Comparison of ENCODE assay signal across 22 cellular contexts in genomic region chr4:86560447-86560846, GRCh38. TPM values are rescaled to one million over a fixed set of nuclear protein-coding genes. Genes with fewer than 3 reads are reported as not detected.
A peak's percentile ranks its signal among the peaks of the same experiment; 100 is the strongest.
DNase-seq lines count a peak whose midpoint lies in the region.
"Had no signal": no experiment of that assay in that cellular context is flagged by ENCODE, and none has a peak within 500 bp of the region (broad histone marks: within the 10 kb centered on the region; RNA-seq: fewer than 3 reads in every experiment).

No MANE protein-coding gene starts in this region.

- no peak overlapping the region for H4K8ac ChIP-seq in mesenchymal stem cell (ENCODE audit: low read length)

- H3K4me3 ChIP-seq in endocrine pancreas (ENCODE audit: control insufficient read depth, insufficient read depth, low read length) (peak overlapping the region; percentile 69), mesenchymal stem cell (ENCODE audit: insufficient read depth in 1 of 2, low read depth in 1 of 2, low read length in 2 of 2) (no peak overlapping the region), urinary bladder (ENCODE audit: low read depth, low read length) (no peak overlapping the region)
- H3K4me3 ChIP-seq: GM23248, SJCRH30 had no signal

- H3K4me2 ChIP-seq in mesenchymal stem cell (ENCODE audit: low read length, poor library complexity, severe bottlenecking): no peak overlapping the region
- H3K4me2 ChIP-seq: KMS-11 had no signal

- no peak overlapping the region for H2BK12ac ChIP-seq in mesenchymal stem cell (ENCODE audit: low read length in 2 of 2)

- H3K36me3 ChIP-seq in endocrine pancreas (ENCODE audit: control insufficient read depth, insufficient read depth, low read length) (no peaks in the 10 kb centered on the region), mesenchymal stem cell (ENCODE audit: control insufficient read depth in 1 of 2, insufficient read depth in 2 of 2, low read depth in 1 of 2, low read length in 2 of 2) (no peaks in the 10 kb centered on the region), urinary bladder (ENCODE audit: insufficient read depth) (no peaks in the 10 kb centered on the region)
- H3K36me3 ChIP-seq: SJCRH30 had no signal

- H3K9ac ChIP-seq in endocrine pancreas (ENCODE audit: control insufficient read depth, insufficient read depth, low read length) (no peak overlapping the region), mesenchymal stem cell (ENCODE audit: low read length) (no peak overlapping the region)
- H3K9ac ChIP-seq: GM23248, KMS-11 had no signal

- H3K27ac ChIP-seq in mesenchymal stem cell (ENCODE audit: low read length, poor library complexity, severe bottlenecking): no peak overlapping the region
- peak overlapping the region; percentile 23 for H3K27ac ChIP-seq in urinary bladder (ENCODE audit: low read depth)
- H3K27ac ChIP-seq: GM23248, KMS-11, SJCRH30 had no signal

- H3K4me1 ChIP-seq in endocrine pancreas (ENCODE audit: control insufficient read depth, insufficient read depth, low read length) (peaks cover 35% of the 10 kb centered on the region), mesenchymal stem cell (ENCODE audit: control insufficient read depth, insufficient read depth, low read depth, low read length) (no peaks in the 10 kb centered on the region), urinary bladder (ENCODE audit: insufficient read depth) (no peaks in the 10 kb centered on the region)

- no peak overlapping the region for H3K18ac ChIP-seq in mesenchymal stem cell (ENCODE audit: low read depth in 1 of 2, low read length in 2 of 2)

- H3K27me3 ChIP-seq in endocrine pancreas (ENCODE audit: control insufficient read depth, insufficient read depth, low read length): no peaks in the 10 kb centered on the region
- no peaks in the 10 kb centered on the region for H3K27me3 ChIP-seq in mesenchymal stem cell (ENCODE audit: control insufficient read depth in 1 of 2, insufficient read depth in 1 of 2, low read length in 2 of 2)
- H3K27me3 ChIP-seq: SJCRH30 had no signal

- no peak overlapping the region for H3K23ac ChIP-seq in mesenchymal stem cell (ENCODE audit: low read length in 2 of 2)

- H3K4ac ChIP-seq in mesenchymal stem cell (ENCODE audit: low read depth in 1 of 2, low read length in 2 of 2): no peak overlapping the region

- no peak overlapping the region for H2BK120ac ChIP-seq in mesenchymal stem cell (ENCODE audit: low read depth, low read length)

- H4K91ac ChIP-seq in mesenchymal stem cell (ENCODE audit: low read length): no peak overlapping the region

- no peak overlapping the region for H3K14ac ChIP-seq in mesenchymal stem cell (ENCODE audit: low read length in 2 of 2)

- H2AK5ac ChIP-seq in mesenchymal stem cell (ENCODE audit: low read length, severe bottlenecking): no peak overlapping the region

- no peak overlapping the region for H2BK15ac ChIP-seq in mesenchymal stem cell (ENCODE audit: low read depth, poor library complexity, severe bottlenecking)

- H2BK5ac ChIP-seq in mesenchymal stem cell (ENCODE audit: low read depth, low read length, poor library complexity, severe bottlenecking): no peak overlapping the region

- H3K9me3 ChIP-seq in endocrine pancreas (ENCODE audit: control insufficient read depth, low read length) (no peaks in the 10 kb centered on the region), mesenchymal stem cell (ENCODE audit: control insufficient read depth, low read length) (no peaks in the 10 kb centered on the region)
- H3K9me3 ChIP-seq: SJCRH30 had no signal

- WGBS in mesenchymal stem cell: no CpG with 5 or more reads among the region's 2 CpGs
- WGBS in urinary bladder: 79% methylated on average over 2 of the region's 2 CpGs

- peak; percentile 12 for DNase-seq in HuH-7 (ENCODE audit: low spot score)
- DNase-seq in mesenchymal stem cell: peak; percentile 53
- DNase-seq in activated CD4-positive, CD25-positive, alpha-beta regulatory T cell treated with anti-CD3 and anti-CD28 coated beads, Interleukin-2, amount 50 U/mL, for 72 hours: no peak
- DNase-seq in inferior parietal cortex (ENCODE audit: extremely low spot score): no peak
- no peak for DNase-seq in EL
- DNase-seq in SIG-M5 treated with dmso at 0.1 percent for 504 hours (lab: John Stamatoyannopoulos, UW; ENCODE audit: unreplicated experiment): no peak
- DNase-seq: GM23248; H9; NCI-H1048; NCI-H1417; NCI-H187; NCI-H2081 treated with DMSO at 0.1 percent for 48 hours; NCI-H446 treated with DMSO at 0.1 percent for 48 hours; NCI-H526; NCI-H82; NK-92 treated with Interleukin-12 subunit alpha and Interleukin-12 subunit beta, amount 100 ng/mL, for 24 hours; PC-3; SJCRH30 had no signal

- H3K79me1 ChIP-seq in mesenchymal stem cell (replicated peaks; ENCODE audit: low read length, poor library complexity, severe bottlenecking): no peaks in the 10 kb centered on the region

- no peak overlapping the region for H2AFZ ChIP-seq in mesenchymal stem cell (ENCODE audit: low read depth, low read length)
- H2AFZ ChIP-seq: GM23248 had no signal

RNA-seq across cellular contexts. Expression of gene PTPN13, which starts 33.7 kb away (rescaled TPM):
- polyA plus RNA-seq in mesenchymal stem cell (2013, experiment 1 of 2): 19.4 TPM
- 19.1 TPM for polyA plus RNA-seq in mesenchymal stem cell (2013, experiment 2 of 2)
- 92.4 TPM for total RNA-seq in urinary bladder
- polyA plus RNA-seq in urinary bladder: 18.1 TPM
- polyA plus RNA-seq: IgD-negative memory B cell had no signal

Comparison
In these comparisons a context has a peak if more than half of its experiments do, and no peak if none do; other contexts are left out.
1. DNase-seq: peak in HuH-7 (single experiment) and mesenchymal stem cell (single experiment); none in activated CD4-positive, CD25-positive, alpha-beta regulatory T cell treated with anti-CD3 and anti-CD28 coated beads, Interleukin-2, amount 50 U/mL, for 72 hours (single experiment), inferior parietal cortex (single experiment), EL (single experiment) and SIG-M5 treated with dmso at 0.1 percent for 504 hours (single experiment).